ENCODE assay signal across 9 cellular contexts in genomic region chr17:69223809-69224208, GRCh38. TPM values are rescaled to one million over a fixed set of nuclear protein-coding genes. Genes with fewer than 3 reads are reported as not detected.
DNase-seq lines count a peak whose midpoint lies in the region; ATAC-seq and TF ChIP-seq lines count a peak whose summit lies in the region.
"Had no signal": no experiment of that assay in that cellular context is flagged by ENCODE, and none has a peak within 500 bp of the region (broad histone marks: within the 10 kb centered on the region; RNA-seq: fewer than 3 reads in every experiment).

No MANE protein-coding gene starts in this region.

- peak; percentile 8 for DNase-seq in EH (ENCODE audit: low read depth)
- no peak for DNase-seq in aorta
- no peak for DNase-seq in type B pancreatic cell (ENCODE audit: extremely low spot score, unreplicated experiment)
- no peak for DNase-seq in stimulated activated CD4-positive, alpha-beta T cell treated with anti-CD3 and anti-CD28 coated beads, Interleukin-12 subunit alpha, Interleukin-12 subunit beta, amount 100 ng/mL, for 4 hours
- DNase-seq in A172 (ENCODE audit: low spot score), result no peak
- DNase-seq: mammary epithelial cell had no signal

- H3K27ac Mint-ChIP-seq in type B pancreatic cell, result no peak overlapping the region

- no peaks in the 10 kb centered on the region for H3K36me3 Mint-ChIP-seq in type B pancreatic cell

- H3K4me1 Mint-ChIP-seq in type B pancreatic cell (ENCODE audit: unreplicated experiment), result peaks cover 7% of the 10 kb centered on the region

- H3K36me3 ChIP-seq in aorta (ENCODE audit: control insufficient read depth in 1 of 2, insufficient read depth in 2 of 2, low read length in 1 of 2), result peaks cover 0 to 3% of the 10 kb centered on the region in 2 donors

- no peaks in the 10 kb centered on the region for H3K27me3 ChIP-seq in aorta (ENCODE audit: control insufficient read depth in 1 of 2, insufficient read depth in 2 of 2, low read length in 1 of 2)

- no peaks in the 10 kb centered on the region for H3K4me1 ChIP-seq in aorta (ENCODE audit: control insufficient read depth in 1 of 2, insufficient read depth in 2 of 2, low read length in 2 of 2)

- ATAC-seq in GM19397 (IDR thresholded peaks at IDR 0.05; ENCODE audit: unreplicated experiment) (peak; percentile 99), HG03108 (IDR thresholded peaks at IDR 0.05; ENCODE audit: unreplicated experiment) (peak; percentile 90), esophagus mucosa (peak; percentile 61), aorta (ENCODE audit: low FRiP score) (no peak)

- TF ChIP-seq CTCF in type B pancreatic cell (conservative IDR thresholded peaks at IDR 0.05), result no peak

- 67 to 68% methylated on average over 3 of the region's 3 CpGs for WGBS in aorta, 2 donors

- intact Hi-C loops in aorta (cut with DNase I), result no loop called here

- H3K27ac ChIP-seq in aorta (ENCODE audit: low read depth in 1 of 2, low read length in 2 of 2), result no peak overlapping the region

- no peaks in the 10 kb centered on the region for H3K9me3 ChIP-seq in aorta (ENCODE audit: control insufficient read depth, low read length)

- no peaks in the 10 kb centered on the region for H3K9me3 Mint-ChIP-seq in type B pancreatic cell

- no peaks in the 10 kb centered on the region for H3K27me3 Mint-ChIP-seq in type B pancreatic cell

- no peak overlapping the region for H3K4me3 Mint-ChIP-seq in type B pancreatic cell

- H3K4me3 ChIP-seq in aorta (ENCODE audit: low read length in 2 of 2), result no peak overlapping the region

RNA-seq across cellular contexts. Expression of gene ABCA10, which starts 4.8 kb away (rescaled TPM):
- 2.8 TPM for total RNA-seq in esophagus mucosa
- 100 to 1,000 TPM in 1 of 2 donors, 1 to 10 TPM in 1; 6.3 to 137 TPM for total RNA-seq in aorta
- polyA plus RNA-seq in aorta, result 10 to 100 TPM in 1 of 2 donors, 1 to 10 TPM in 1; 1.5 to 10.4 TPM
- total RNA-seq in type B pancreatic cell (ENCODE audit: low replicate concordance), result 1.1 and 1.2 TPM in 2 replicates
- total RNA-seq in A172 (2014; rRNA removed; shearing (Covaris generic)), result 0.19 and 1.00 TPM in 2 replicates
